Comparison of ENCODE assay signal across 8 cellular contexts in genomic region chr1:11935040-11935378, GRCh38. TPM values are rescaled to one million over a fixed set of nuclear protein-coding genes. Genes with fewer than 3 reads are reported as not detected.
DNase-seq lines count a peak whose midpoint lies in the region; ATAC-seq and TF ChIP-seq lines count a peak whose summit lies in the region.

No MANE protein-coding gene starts in this region.

- no peaks in the 10 kb centered on the region for H3K9me3 Mint-ChIP-seq in T-helper 2 cell treated with Interferon-gamma antibody and Interleukin-4, amounts not matched to agents 5 μg/mL and 100 μg/mL, for 36 hours
- H3K9me3 Mint-ChIP-seq in activated CD8-positive, alpha-beta T cell treated with anti-CD3 and anti-CD28 coated beads, Interleukin-2, amount 10 ng/mL, durations not matched to agents 7 days and 5 days (ENCODE audit: insufficient read depth) = no peaks in the 10 kb centered on the region
- no peaks in the 10 kb centered on the region for H3K9me3 Mint-ChIP-seq in immature natural killer cell

- no peaks in the 10 kb centered on the region for H3K27me3 ChIP-seq in suprapubic skin

- POLR2A ChIA-PET in activated CD8-positive, alpha-beta T cell treated with anti-CD3 and anti-CD28 coated beads, Interleukin-2, amount 10 ng/mL, durations not matched to agents 7 days and 5 days (lab: Charles Lee) = interaction anchor here (15.4 kb wide), 1 partner anchor 25 kb away, joined by 259 read pairs; no protein-coding TSS in a partner anchor

- no peak for ATAC-seq in activated CD8-positive, alpha-beta T cell treated with anti-CD3 and anti-CD28 coated beads, Interleukin-2, amount 10 ng/mL, durations not matched to agents 7 days and 5 days

- H3K4me3 ChIP-seq in suprapubic skin = peak overlapping the region; percentile 71

- no peaks in the 10 kb centered on the region for H3K9me3 ChIP-seq in suprapubic skin

- H3K27ac ChIP-seq in suprapubic skin = peak overlapping the region; percentile 75

- 0% methylated on average over 3 of the region's 3 CpGs for WGBS in suprapubic skin

- H3K4me1 ChIP-seq in suprapubic skin = peaks cover 39% of the 10 kb centered on the region

- no peak for DNase-seq in T-helper 2 cell treated with Interferon-gamma antibody and Interleukin-4, amounts not matched to agents 5 μg/mL and 100 μg/mL, for 36 hours (ENCODE audit: low spot score)
- no peak for DNase-seq in T-helper 2 cell
- DNase-seq in activated CD8-positive, alpha-beta T cell treated with anti-CD3 and anti-CD28 coated beads, Interleukin-2, amount 10 ng/mL, durations not matched to agents 7 days and 5 days = no peak
- DNase-seq in immature natural killer cell = no peak
- no peak for DNase-seq in suprapubic skin (ENCODE audit: low spot score in 2 of 2)
- DNase-seq in NCI-H1092 (lab: John Stamatoyannopoulos, UW) = no peak
- no peak for DNase-seq in amygdala (lab: John Stamatoyannopoulos, UW)
- DNase-seq in GM13977 (ENCODE audit: low spot score) = no peak

- no peak for TF ChIP-seq EP300 in suprapubic skin (IDR thresholded peaks at IDR 0.05)

- TF ChIP-seq CTCF in suprapubic skin (IDR thresholded peaks at IDR 0.05) = no peak
- no peak for TF ChIP-seq CTCF in GM13977 (IDR thresholded peaks at IDR 0.05; ENCODE audit: extremely low read depth, insufficient read depth, missing control alignments)

- TF ChIP-seq POLR2A in suprapubic skin (IDR thresholded peaks at IDR 0.05) = no peak

- in situ Hi-C loops in GM13977 (cut with MboI; ENCODE audit: low pct_unique_long_range_greater_than_20kb, low sequenced_read_pairs, unreplicated experiment) = no loop called here

- CTCF ChIA-PET in activated CD8-positive, alpha-beta T cell treated with anti-CD3 and anti-CD28 coated beads, Interleukin-2, amount 10 ng/mL, durations not matched to agents 7 days and 5 days (lab: Charles Lee) = interaction anchor here (0.7 kb wide), 1 partner anchor 27 kb away, joined by 5 read pairs; no protein-coding TSS in a partner anchor

- H3K36me3 ChIP-seq in suprapubic skin = no peaks in the 10 kb centered on the region

- H3K27ac Mint-ChIP-seq in T-helper 2 cell treated with Interferon-gamma antibody and Interleukin-4, amounts not matched to agents 5 μg/mL and 100 μg/mL, for 36 hours = no peak overlapping the region
- H3K27ac Mint-ChIP-seq in activated CD8-positive, alpha-beta T cell treated with anti-CD3 and anti-CD28 coated beads, Interleukin-2, amount 10 ng/mL, durations not matched to agents 7 days and 5 days = peak overlapping the region; percentile 25
- peak overlapping the region; percentile 28 to 84 (median 58) for H3K27ac Mint-ChIP-seq in immature natural killer cell

- peaks cover 10% of the 10 kb centered on the region for H3K4me1 Mint-ChIP-seq in T-helper 2 cell treated with Interferon-gamma antibody and Interleukin-4, amounts not matched to agents 5 μg/mL and 100 μg/mL, for 36 hours (ENCODE audit: low read depth)
- peaks cover 18% of the 10 kb centered on the region for H3K4me1 Mint-ChIP-seq in activated CD8-positive, alpha-beta T cell treated with anti-CD3 and anti-CD28 coated beads, Interleukin-2, amount 10 ng/mL, durations not matched to agents 7 days and 5 days (ENCODE audit: low read depth)
- H3K4me1 Mint-ChIP-seq in immature natural killer cell = peaks cover 0 to 21% of the 10 kb centered on the region in 2 donors

- H3K4me3 Mint-ChIP-seq in T-helper 2 cell treated with Interferon-gamma antibody and Interleukin-4, amounts not matched to agents 5 μg/mL and 100 μg/mL, for 36 hours = peak overlapping the region; percentile 86
- H3K4me3 Mint-ChIP-seq in activated CD8-positive, alpha-beta T cell treated with anti-CD3 and anti-CD28 coated beads, Interleukin-2, amount 10 ng/mL, durations not matched to agents 7 days and 5 days = peak overlapping the region; percentile 85
- H3K4me3 Mint-ChIP-seq in immature natural killer cell = peak overlapping the region; percentile 85 to 90 (median 85)

- H3K36me3 Mint-ChIP-seq in T-helper 2 cell treated with Interferon-gamma antibody and Interleukin-4, amounts not matched to agents 5 μg/mL and 100 μg/mL, for 36 hours (ENCODE audit: low read depth) = no peaks in the 10 kb centered on the region
- no peaks in the 10 kb centered on the region for H3K36me3 Mint-ChIP-seq in activated CD8-positive, alpha-beta T cell treated with anti-CD3 and anti-CD28 coated beads, Interleukin-2, amount 10 ng/mL, durations not matched to agents 7 days and 5 days (ENCODE audit: low read depth)
- H3K36me3 Mint-ChIP-seq in immature natural killer cell = no peaks in the 10 kb centered on the region

- no peaks in the 10 kb centered on the region for H3K27me3 Mint-ChIP-seq in T-helper 2 cell treated with Interferon-gamma antibody and Interleukin-4, amounts not matched to agents 5 μg/mL and 100 μg/mL, for 36 hours (ENCODE audit: low read depth)
- no peaks in the 10 kb centered on the region for H3K27me3 Mint-ChIP-seq in activated CD8-positive, alpha-beta T cell treated with anti-CD3 and anti-CD28 coated beads, Interleukin-2, amount 10 ng/mL, durations not matched to agents 7 days and 5 days (ENCODE audit: low read depth)
- H3K27me3 Mint-ChIP-seq in immature natural killer cell (ENCODE audit: low read depth in 3 of 3) = peaks cover 0 to 2% (median 1%) of the 10 kb centered on the region in 3 donors

RNA-seq across cellular contexts. Expression of gene PLOD1, which starts 0.5 kb away (rescaled TPM):
- 10 to 100 TPM; 25.0 to 26.1 TPM for total RNA-seq in activated CD8-positive, alpha-beta T cell treated with anti-CD3 and anti-CD28 coated beads, Interleukin-2, amount 10 ng/mL, durations not matched to agents 7 days and 5 days
- 10 to 100 TPM; 36.2 to 81.9 (median 73.8) TPM for polyA plus RNA-seq in immature natural killer cell
- 10 to 100 TPM; 26.7 to 47.6 (median 37.7) TPM for total RNA-seq in suprapubic skin

RNA-seq across cellular contexts. Expression of gene KIAA2013, which starts 8.8 kb away (rescaled TPM):
- 10 to 100 TPM; 37.4 to 39.7 TPM for total RNA-seq in activated CD8-positive, alpha-beta T cell treated with anti-CD3 and anti-CD28 coated beads, Interleukin-2, amount 10 ng/mL, durations not matched to agents 7 days and 5 days
- polyA plus RNA-seq in immature natural killer cell = 10 to 100 TPM; 47.4 to 78.3 (median 52.0) TPM
- 10 to 100 TPM; 59.5 to 98.4 (median 78.8) TPM for total RNA-seq in suprapubic skin

RNA-seq across cellular contexts. Expression of gene MFN2, which starts 45.2 kb away (rescaled TPM):
- 10 to 100 TPM; 55.1 to 60.4 TPM for total RNA-seq in activated CD8-positive, alpha-beta T cell treated with anti-CD3 and anti-CD28 coated beads, Interleukin-2, amount 10 ng/mL, durations not matched to agents 7 days and 5 days
- polyA plus RNA-seq in immature natural killer cell = 10 to 100 TPM; 34.9 to 55.9 (median 37.7) TPM
- total RNA-seq in suprapubic skin = 100 to 1,000 TPM; 106 to 146 (median 124) TPM
